8 cellular contexts compared by ENCODE assay signal in genomic region chr17:29588561-29589411, GRCh38. TPM values are rescaled to one million over a fixed set of nuclear protein-coding genes. Genes with fewer than 3 reads are reported as not detected.
DNase-seq lines count a peak whose midpoint lies in the region; ATAC-seq, FAIRE-seq and TF ChIP-seq lines count a peak whose summit lies in the region.

No MANE protein-coding gene starts in this region.

- peak; percentile 56 for DNase-seq in NK-92 treated with Interleukin-12 subunit alpha and Interleukin-12 subunit beta, amount 100 ng/mL, for 24 hours (lab: John Stamatoyannopoulos, UW)
- DNase-seq in NK-92 (lab: John Stamatoyannopoulos, UW; ENCODE audit: unreplicated experiment) (no peak), SK-MEL-5 (ENCODE audit: low read depth, low spot score) (peak; percentile 4), brain microvascular endothelial cell (no peak), D721Med (ENCODE audit: insufficient read length, low spot score) (no peak)
- peak; percentile 69 for DNase-seq in stimulated activated CD8-positive, alpha-beta memory T cell treated with anti-CD3 and anti-CD28 coated beads, Interleukin-12 subunit alpha, Interleukin-12 subunit beta, amount 100 ng/mL, for 4 hours (ENCODE audit: low read depth)

- FAIRE-seq in D721Med (lab: Jason Lieb, UNC) = no peak

- no peaks in the 10 kb centered on the region for H3K36me3 ChIP-seq in brain microvascular endothelial cell (replicated peaks)

- H3K27me3 ChIP-seq in brain microvascular endothelial cell (replicated peaks) (no peaks in the 10 kb centered on the region), layer of hippocampus (ENCODE audit: control insufficient read depth, insufficient read depth, low read length) (no peaks in the 10 kb centered on the region)

- H3K27ac ChIP-seq in brain microvascular endothelial cell (peak overlapping the region; percentile 13), layer of hippocampus (ENCODE audit: low read depth, low read length) (peak overlapping the region; percentile 85)

- in situ Hi-C loops in SK-MEL-5 (cut with HindIII; ENCODE audit: low pct_unique_long_range_greater_than_20kb, low sequenced_read_pairs) (no loop called here), brain microvascular endothelial cell (cut with HindIII; ENCODE audit: low pct_ligation_motif_present, low sequenced_read_pairs) (no loop called here)

- no peak for TF ChIP-seq CTCF in brain microvascular endothelial cell (IDR thresholded peaks at IDR 0.05; ENCODE audit: low read depth, low read length, missing control alignments)
- no peak for TF ChIP-seq CTCF in D721Med (IDR thresholded peaks at IDR 0.05; ENCODE audit: insufficient read depth, missing control alignments)

- peak overlapping the region; percentile 74 for H3K4me3 ChIP-seq in brain microvascular endothelial cell (ENCODE audit: low read depth, low read length)

- peak; percentile 17 for ATAC-seq in HG03108 (IDR thresholded peaks at IDR 0.05; ENCODE audit: unreplicated experiment)

RNA-seq across cellular contexts. Expression of gene GIT1, which starts 0.7 kb away (rescaled TPM):
- total RNA-seq in SK-MEL-5 (2014; rRNA removed; shearing (Covaris generic)) = 32.0 and 36.6 TPM in 2 replicates
- 86.2 and 108 TPM in 2 replicates for polyA plus RNA-seq in SK-MEL-5 (2015; cell fraction: cytosol; rRNA removed)
- polyA plus RNA-seq in SK-MEL-5 (2015; cell fraction: nucleus; rRNA removed) = 120 and 125 TPM in 2 replicates

RNA-seq across cellular contexts. Expression of gene ANKRD13B, which starts 4.1 kb away (rescaled TPM):
- 3.0 and 5.3 TPM in 2 replicates for total RNA-seq in SK-MEL-5 (2014; rRNA removed; shearing (Covaris generic))
- polyA plus RNA-seq in SK-MEL-5 (2015; cell fraction: cytosol; rRNA removed) = 9.4 and 10.3 TPM in 2 replicates
- 49.9 and 69.6 TPM in 2 replicates for polyA plus RNA-seq in SK-MEL-5 (2015; cell fraction: nucleus; rRNA removed)

RNA-seq across cellular contexts. Expression of gene TP53I13, which starts 20.3 kb away (rescaled TPM):
- 54.9 and 71.5 TPM in 2 replicates for total RNA-seq in SK-MEL-5 (2014; rRNA removed; shearing (Covaris generic))
- 96.2 and 112 TPM in 2 replicates for polyA plus RNA-seq in SK-MEL-5 (2015; cell fraction: cytosol; rRNA removed)
- 56.2 and 78.7 TPM in 2 replicates for polyA plus RNA-seq in SK-MEL-5 (2015; cell fraction: nucleus; rRNA removed)

RNA-seq across cellular contexts. Expression of gene ABHD15, which starts 21.9 kb away (rescaled TPM):
- 11.5 and 12.4 TPM in 2 replicates for total RNA-seq in SK-MEL-5 (2014; rRNA removed; shearing (Covaris generic))
- polyA plus RNA-seq in SK-MEL-5 (2015; cell fraction: cytosol; rRNA removed) = 15.2 and 15.5 TPM in 2 replicates
- polyA plus RNA-seq in SK-MEL-5 (2015; cell fraction: nucleus; rRNA removed) = 7.3 and 10.2 TPM in 2 replicates

RNA-seq across cellular contexts. Expression of gene CORO6, which starts 33.9 kb away (rescaled TPM):
- 0.13 and 0.21 TPM in 2 replicates for total RNA-seq in SK-MEL-5 (2014; rRNA removed; shearing (Covaris generic))
- polyA plus RNA-seq in SK-MEL-5 (2015; cell fraction: cytosol; rRNA removed) = 0.07 and 0.08 TPM in 2 replicates
- polyA plus RNA-seq in SK-MEL-5 (2015; cell fraction: nucleus; rRNA removed) = 7.9 and 10.8 TPM in 2 replicates

Comparison
In these comparisons a context has a peak if more than half of its experiments do, and no peak if none do; other contexts are left out.
1. DNase-seq: peak in NK-92 treated with Interleukin-12 subunit alpha and Interleukin-12 subunit beta, amount 100 ng/mL, for 24 hours (single experiment), SK-MEL-5 (single experiment) and stimulated activated CD8-positive, alpha-beta memory T cell treated with anti-CD3 and anti-CD28 coated beads, Interleukin-12 subunit alpha, Interleukin-12 subunit beta, amount 100 ng/mL, for 4 hours (single experiment); none in NK-92 (single experiment), brain microvascular endothelial cell (single experiment) and D721Med (single experiment).